ENCODE assay signal across 1 cellular context in genomic region chr20:63212792-63213191, GRCh38.
TF ChIP-seq lines count a peak whose summit lies in the region.

No MANE protein-coding gene starts in this region.

TF ChIP-seq in GM23338, 12 proteins besides CTCF, POLR2A, EP300 and RAD21:
- TF ChIP-seq JUNB (IDR thresholded peaks at IDR 0.05; ENCODE audit: unreplicated experiment) (no peak), STAT1 (IDR thresholded peaks at IDR 0.05; ENCODE audit: unreplicated experiment) (no peak), REST (IDR thresholded peaks at IDR 0.05; ENCODE audit: unreplicated experiment) (no peak), ZNF331 (CRISPR knock-in tag; IDR thresholded peaks at IDR 0.05; ENCODE audit: low read depth) (no peak), POLR2AphosphoS5 (IDR thresholded peaks at IDR 0.05; ENCODE audit: low read depth) (no peak), CREB1 (CRISPR knock-in tag; IDR thresholded peaks at IDR 0.05; ENCODE audit: low read depth) (no peak), ETS1 (IDR thresholded peaks at IDR 0.05) (no peak), NANOG (IDR thresholded peaks at IDR 0.05; ENCODE audit: borderline replicate concordance) (no peak), EZH2phosphoT487 (IDR thresholded peaks at IDR 0.05; ENCODE audit: unreplicated experiment) (no peak), ZNF114 (CRISPR knock-in tag; IDR thresholded peaks at IDR 0.05) (no peak), EZH2 (IDR thresholded peaks at IDR 0.05; ENCODE audit: low read depth, unreplicated experiment) (no peak), ZNF462 (CRISPR knock-in tag; IDR thresholded peaks at IDR 0.05) (no peak)
